Comparison of ENCODE assay signal across 18 cellular contexts in genomic region chr18:55485666-55486065, GRCh38.
DNase-seq lines count a peak whose midpoint lies in the region; ATAC-seq and TF ChIP-seq lines count a peak whose summit lies in the region.
"Had no signal": no experiment of that assay in that cellular context is flagged by ENCODE, and none has a peak within 500 bp of the region (broad histone marks: within the 10 kb centered on the region; RNA-seq: fewer than 3 reads in every experiment).

No MANE protein-coding gene starts in this region.

- no peak overlapping the region for H2AFZ ChIP-seq in Karpas-422 (ENCODE audit: low read length)
- H2AFZ ChIP-seq in mesenchymal stem cell (ENCODE audit: low read depth, low read length) = no peak overlapping the region
- no peak overlapping the region for H2AFZ ChIP-seq in PC-3 (ENCODE audit: low read length)

- no peak overlapping the region for H2BK120ac ChIP-seq in mesenchymal stem cell (ENCODE audit: low read depth, low read length)

- no peaks in the 10 kb centered on the region for H3K27me3 ChIP-seq in Karpas-422 (ENCODE audit: low read length)
- no peaks in the 10 kb centered on the region for H3K27me3 ChIP-seq in mesenchymal stem cell (ENCODE audit: control insufficient read depth in 1 of 2, insufficient read depth in 1 of 2, low read length in 2 of 2)
- H3K27me3 ChIP-seq in PC-3 (ENCODE audit: low read length) = no peaks in the 10 kb centered on the region
- H3K27me3 ChIP-seq: testis had no signal

- POLR2A ChIA-PET in PC-3 (lab: Charles Lee; ENCODE audit: unreplicated experiment) = interaction anchor here (0.6 kb wide), 1 partner anchor 12 kb away, joined by 4 read pairs; no protein-coding TSS in a partner anchor

- H2AK5ac ChIP-seq in mesenchymal stem cell (ENCODE audit: low read length, severe bottlenecking) = no peak overlapping the region

- H3K4me2 ChIP-seq in Karpas-422 (ENCODE audit: low read depth, low read length, poor library complexity, severe bottlenecking) (no peak overlapping the region), mesenchymal stem cell (ENCODE audit: low read length, poor library complexity, severe bottlenecking) (no peak overlapping the region), PC-3 (ENCODE audit: low read length) (no peak overlapping the region)
- H3K4me2 ChIP-seq: KMS-11 had no signal

- ATAC-seq in GM21526 (IDR thresholded peaks at IDR 0.05; ENCODE audit: low FRiP score, unreplicated experiment) (no peak), PC-3 (no peak)

- no peak overlapping the region for H3K14ac ChIP-seq in mesenchymal stem cell (ENCODE audit: low read length in 2 of 2)

- intact Hi-C loops in PC-3 (cut with micrococcal nuclease) = no loop called here

- H2BK12ac ChIP-seq in mesenchymal stem cell (ENCODE audit: low read length in 2 of 2) = no peak overlapping the region

- H4K91ac ChIP-seq in mesenchymal stem cell (ENCODE audit: low read length) = no peak overlapping the region

- no TSS peak for BruUV-seq in PC-3 (replicated peaks; lab: Mats Ljungman, UMichigan)

- no peak overlapping the region for H3K23ac ChIP-seq in mesenchymal stem cell (ENCODE audit: low read length in 2 of 2)

- no peaks in the 10 kb centered on the region for H3K9me2 ChIP-seq in Karpas-422 (replicated peaks; ENCODE audit: insufficient read depth, low read length)
- H3K9me2 ChIP-seq in PC-3 (replicated peaks; ENCODE audit: low read length) = no peaks in the 10 kb centered on the region

- peak overlapping the region; percentile 63 for H3K27ac ChIP-seq in Karpas-422 (ENCODE audit: low read length)
- H3K27ac ChIP-seq in mesenchymal stem cell (ENCODE audit: low read length, poor library complexity, severe bottlenecking) = no peak overlapping the region
- no peak overlapping the region for H3K27ac ChIP-seq in PC-3 (ENCODE audit: low read length)
- H3K27ac ChIP-seq: coronary artery, KMS-11, testis, WERI-Rb-1 had no signal

- peaks cover 16% of the 10 kb centered on the region for H3K79me1 ChIP-seq in mesenchymal stem cell (replicated peaks; ENCODE audit: low read length, poor library complexity, severe bottlenecking)

- no peak overlapping the region for H3K18ac ChIP-seq in mesenchymal stem cell (ENCODE audit: low read depth in 1 of 2, low read length in 2 of 2)

- H4K8ac ChIP-seq in mesenchymal stem cell (ENCODE audit: low read length) = no peak overlapping the region

- peaks cover 93% of the 10 kb centered on the region for H3K79me2 ChIP-seq in Karpas-422 (ENCODE audit: low read length)
- H3K79me2 ChIP-seq in PC-3 (ENCODE audit: low read length) = no peaks in the 10 kb centered on the region

- CTCF ChIA-PET in PC-3 (lab: Charles Lee) = interaction anchor here (0.6 kb wide), 1 partner anchor 159 kb away, joined by 3 read pairs; no protein-coding TSS in a partner anchor

- H3K9ac ChIP-seq in Karpas-422 (ENCODE audit: low read length) = no peak overlapping the region
- H3K9ac ChIP-seq in mesenchymal stem cell (ENCODE audit: low read length) = peak overlapping the region; percentile 14
- no peak overlapping the region for H3K9ac ChIP-seq in PC-3 (ENCODE audit: low read length)
- H3K9ac ChIP-seq: KMS-11 had no signal

- TF ChIP-seq CTCF in choroid plexus epithelial cell (conservative IDR thresholded peaks at IDR 0.05; ENCODE audit: low read depth, low read length) (no peak), PC-3 (conservative IDR thresholded peaks at IDR 0.05; ENCODE audit: low read depth, low read length) (no peak)

- H3K4me1 ChIP-seq in Karpas-422 (ENCODE audit: low read length) (peaks cover 69% of the 10 kb centered on the region), mesenchymal stem cell (ENCODE audit: control insufficient read depth, insufficient read depth, low read depth, low read length) (no peaks in the 10 kb centered on the region), PC-3 (ENCODE audit: insufficient read depth, low read length) (no peaks in the 10 kb centered on the region)

- no peaks in the 10 kb centered on the region for H3K36me3 ChIP-seq in Karpas-422 (ENCODE audit: insufficient read depth, low read length)
- peaks cover 0 to 16% of the 10 kb centered on the region in 2 experiments for H3K36me3 ChIP-seq in mesenchymal stem cell (ENCODE audit: control insufficient read depth in 1 of 2, insufficient read depth in 2 of 2, low read depth in 1 of 2, low read length in 2 of 2)
- H3K36me3 ChIP-seq in PC-3 (ENCODE audit: low read depth, low read length) = no peaks in the 10 kb centered on the region
- H3K36me3 ChIP-seq: WERI-Rb-1 had no signal

- no peak overlapping the region for H2BK5ac ChIP-seq in mesenchymal stem cell (ENCODE audit: low read depth, low read length, poor library complexity, severe bottlenecking)

- H3K4me3 ChIP-seq in Karpas-422 (ENCODE audit: low read length) (no peak overlapping the region), choroid plexus epithelial cell (ENCODE audit: low read depth, low read length) (no peak overlapping the region), mesenchymal stem cell (ENCODE audit: insufficient read depth in 1 of 2, low read depth in 1 of 2, low read length in 2 of 2) (no peak overlapping the region), PC-3 (ENCODE audit: low read length) (no peak overlapping the region)
- H3K4me3 ChIP-seq: coronary artery, testis had no signal

- no peaks in the 10 kb centered on the region for H3F3A ChIP-seq in PC-3 (ENCODE audit: low read length, unreplicated experiment)

- WGBS in mesenchymal stem cell = 100% methylated on average over 1 of the region's 2 CpGs

- no peak overlapping the region for H3K4ac ChIP-seq in mesenchymal stem cell (ENCODE audit: low read depth in 1 of 2, low read length in 2 of 2)

- DNase-seq in AG20443 (ENCODE audit: low spot score) (peak; percentile 56), Karpas-422 (no peak), choroid plexus epithelial cell (ENCODE audit: low read depth) (peak; percentile 58), mesenchymal stem cell (no peak), HuH-7.5 (ENCODE audit: low spot score) (no peak), PC-3 (no peak), UCSD-AML1 (lab: John Stamatoyannopoulos, UW; ENCODE audit: unreplicated experiment) (no peak)
- DNase-seq: activated CD4-positive, alpha-beta T cell treated with anti-CD3 and anti-CD28 coated beads, Interleukin-2, amount 50 U/mL, for 48 hours; activated naive CD4-positive, alpha-beta T cell; aorta; NCI-H1092 treated with DMSO at 0.1 percent for 48 hours; NCI-H510A treated with DMSO at 0.1 percent for 48 hours; T-helper 1 cell; testis; WERI-Rb-1 had no signal

- no peak overlapping the region for H2BK15ac ChIP-seq in mesenchymal stem cell (ENCODE audit: low read depth, poor library complexity, severe bottlenecking)

- no peaks in the 10 kb centered on the region for H3K9me3 ChIP-seq in Karpas-422 (ENCODE audit: low read length)
- H3K9me3 ChIP-seq in mesenchymal stem cell (ENCODE audit: control insufficient read depth, low read length) = no peaks in the 10 kb centered on the region
- H3K9me3 ChIP-seq in PC-3 (ENCODE audit: low read length) = no peaks in the 10 kb centered on the region
- H3K9me3 ChIP-seq: testis had no signal

- no peaks in the 10 kb centered on the region for H4K20me1 ChIP-seq in Karpas-422 (ENCODE audit: insufficient read depth, low read depth, low read length)
- H4K20me1 ChIP-seq in PC-3 (ENCODE audit: low read length) = no peaks in the 10 kb centered on the region

Comparison
In these comparisons a context has a peak if more than half of its experiments do, and no peak if none do; other contexts are left out.
1. DNase-seq: peak in AG20443 (single experiment) and choroid plexus epithelial cell (single experiment); none in Karpas-422 (single experiment), mesenchymal stem cell (single experiment), HuH-7.5 (single experiment), PC-3 (single experiment) and UCSD-AML1 (single experiment).